19 cellular contexts compared by ENCODE assay signal in genomic region chrY:16616201-16616975, GRCh38.
DNase-seq lines count a peak whose midpoint lies in the region; ATAC-seq and TF ChIP-seq lines count a peak whose summit lies in the region.
"Had no signal": no experiment of that assay in that cellular context is flagged by ENCODE, and none has a peak within 500 bp of the region (broad histone marks: within the 10 kb centered on the region; RNA-seq: fewer than 3 reads in every experiment).

No MANE protein-coding gene starts in this region.

- DNase-seq in H4 (ENCODE audit: low spot score) (peak; percentile 42), NCI-H226 (peak; percentile 67), epithelial cell of esophagus (ENCODE audit: low read depth) (peak; percentile 87), prostate gland (ENCODE audit: low spot score) (peak; percentile 4), activated gamma-delta T cell treated with Interleukin-2 at 50 U/mL for 16 hours (no peak), type B pancreatic cell (ENCODE audit: extremely low spot score, unreplicated experiment) (no peak)
- DNase-seq: C1 segment of cervical spinal cord; CD8-positive, alpha-beta memory T cell; DMS79; HCEC 1CT; Kasumi-1; NCI-H1105 treated with DMSO at 0.1 percent for 48 hours; NCI-H1694; NCI-H2081 treated with DMSO at 0.1 percent for 48 hours; NCI-H345; NCI-H524 treated with DMSO at 0.1 percent for 48 hours; RPMI8226 had no signal

- no peak overlapping the region for H3K27ac Mint-ChIP-seq in type B pancreatic cell
- H3K27ac Mint-ChIP-seq: CD8-positive, alpha-beta memory T cell had no signal

- H3K27me3 ChIP-seq in prostate gland (replicated peaks; ENCODE audit: insufficient read depth): no peaks in the 10 kb centered on the region

- 42% methylated on average over 2 of the region's 2 CpGs for WGBS in prostate gland

- no peaks in the 10 kb centered on the region for H3K4me1 Mint-ChIP-seq in type B pancreatic cell (ENCODE audit: unreplicated experiment)
- H3K4me1 Mint-ChIP-seq: CD8-positive, alpha-beta memory T cell had no signal

- H3K9me3 ChIP-seq in prostate gland: no peaks in the 10 kb centered on the region

- TF ChIP-seq CTCF in epithelial cell of esophagus (IDR thresholded peaks at IDR 0.05; ENCODE audit: insufficient read depth, low read depth, low read length, missing control alignments): no peak
- no peak for TF ChIP-seq CTCF in prostate gland (IDR thresholded peaks at IDR 0.05)
- no peak for TF ChIP-seq CTCF in type B pancreatic cell (conservative IDR thresholded peaks at IDR 0.05)

- intact Hi-C loops in prostate gland (cut with DNase I): no loop called here

- H3K4me3 ChIP-seq in epithelial cell of esophagus (ENCODE audit: low read length) (no peak overlapping the region), prostate gland (no peak overlapping the region)

- H3K36me3 ChIP-seq in prostate gland: no peaks in the 10 kb centered on the region

- no peak for ATAC-seq in HG03196 (IDR thresholded peaks at IDR 0.05; ENCODE audit: unreplicated experiment)

- no peaks in the 10 kb centered on the region for H3K9me3 Mint-ChIP-seq in type B pancreatic cell

- no peak overlapping the region for H3K27ac ChIP-seq in prostate gland
- H3K27ac ChIP-seq: HL-60 had no signal

- TF ChIP-seq POLR2A in prostate gland (IDR thresholded peaks at IDR 0.05): no peak

- H3K4me1 ChIP-seq in prostate gland (replicated peaks): no peaks in the 10 kb centered on the region

- H3K36me3 Mint-ChIP-seq in type B pancreatic cell: no peaks in the 10 kb centered on the region
- H3K36me3 Mint-ChIP-seq: CD8-positive, alpha-beta memory T cell had no signal

- H3K4me3 Mint-ChIP-seq in type B pancreatic cell: no peak overlapping the region
- H3K4me3 Mint-ChIP-seq: CD8-positive, alpha-beta memory T cell had no signal

- no peaks in the 10 kb centered on the region for H3K27me3 Mint-ChIP-seq in type B pancreatic cell
- H3K27me3 Mint-ChIP-seq: CD8-positive, alpha-beta memory T cell had no signal

Comparison
In these comparisons a context has a peak if more than half of its experiments do, and no peak if none do; other contexts are left out.
1. DNase-seq: peak in H4 (single experiment), NCI-H226 (single experiment), epithelial cell of esophagus (single experiment) and prostate gland (single experiment); none in activated gamma-delta T cell treated with Interleukin-2 at 50 U/mL for 16 hours (single experiment) and type B pancreatic cell (single experiment).